ENCODE assay signal across 16 cellular contexts in the genomic region with DNA sequence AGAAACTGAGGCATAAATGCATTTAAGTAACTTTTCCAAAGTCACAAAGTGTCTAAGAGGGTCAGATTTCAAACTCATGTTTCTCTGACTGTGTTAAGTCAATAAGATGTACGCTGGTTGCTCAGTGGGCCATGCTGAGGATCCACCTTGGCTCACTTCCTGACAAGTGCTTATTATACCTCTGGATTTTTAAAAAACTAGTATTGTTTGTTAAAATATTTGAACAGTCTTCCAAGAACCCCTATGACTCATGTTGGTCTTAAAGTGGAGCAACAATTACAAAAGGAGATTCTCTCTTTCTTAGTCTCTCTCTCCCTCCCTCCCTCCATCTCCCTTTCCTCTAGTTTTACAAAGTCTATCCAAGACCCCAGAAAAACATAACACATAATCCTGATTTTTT.
"Had no signal": no experiment of that assay in that cellular context is flagged by ENCODE, and none has a peak within 500 bp of the region (broad histone marks: within the 10 kb centered on the region; RNA-seq: fewer than 3 reads in every experiment).

No MANE protein-coding gene starts in this region.

- H3K36me3 ChIP-seq: colonic mucosa, esophagus squamous epithelium, heart left ventricle, prostate gland, tibial artery had no signal

- H3K4me1 ChIP-seq: body of pancreas, colonic mucosa, esophagus squamous epithelium, heart left ventricle, prostate gland, tibial artery had no signal

- H3K4me3 ChIP-seq: body of pancreas, colonic mucosa, esophagus squamous epithelium, heart left ventricle, prostate gland, tibial artery had no signal

- ATAC-seq: body of pancreas; heart left ventricle; natural killer cell treated with Interleukin-12 subunit alpha and Interleukin-12 subunit beta and Interleukin-15 and Interleukin-18, amount 100 ng/mL, for 72 hours; stimulated activated naive CD8-positive, alpha-beta T cell treated with anti-CD3 and anti-CD28 coated beads, Interleukin-15, Interleukin-2, amounts not matched to agents 100 U/mL and 50 U/mL, for 24 hours had no signal

- H3K27me3 ChIP-seq: body of pancreas, colonic mucosa, esophagus squamous epithelium, heart left ventricle, tibial artery had no signal

- H3K27ac ChIP-seq: body of pancreas, colonic mucosa, esophagus squamous epithelium, heart left ventricle, prostate gland, tibial artery had no signal

- DNase-seq: activated CD4-positive, alpha-beta memory T cell treated with anti-CD3 and anti-CD28 coated beads for 36 hours; activated CD4-positive, alpha-beta T cell treated with anti-CD3 and anti-CD28 coated beads for 48 hours; activated naive CD4-positive, alpha-beta T cell treated with Interleukin-2 at 50 U/mL for 16 hours; activated naive CD8-positive, alpha-beta T cell treated with anti-CD3 and anti-CD28 coated beads for 36 hours; activated T-cell treated with anti-CD3 and anti-CD28 coated beads, Interleukin-2, amount 50 U/mL, for 48 hours; body of pancreas; colonic mucosa; esophagus squamous epithelium; heart left ventricle; stimulated activated CD4-positive, alpha-beta T cell treated with anti-CD3 and anti-CD28 coated beads, Interleukin-12 subunit alpha, Interleukin-12 subunit beta, amount 100 ng/mL, for 4 hours; stimulated activated CD4-positive, alpha-beta T cell treated with anti-CD3 and anti-CD28 coated beads, Interleukin-4, amount 100 ng/mL, for 4 hours; stimulated activated naive CD8-positive, alpha-beta T cell treated with anti-CD3 and anti-CD28 coated beads, Interleukin-15, Interleukin-2, amounts not matched to agents 100 U/mL and 50 U/mL, for 24 hours; substantia nigra; tibial artery had no signal

- H3K9me3 ChIP-seq: body of pancreas, colonic mucosa, esophagus squamous epithelium, prostate gland, tibial artery had no signal
